ENCODE assay signal across 18 cellular contexts in genomic region chr2:142786922-142787702, GRCh38.
"Had no signal": no experiment of that assay in that cellular context is flagged by ENCODE, and none has a peak within 500 bp of the region (broad histone marks: within the 10 kb centered on the region; RNA-seq: fewer than 3 reads in every experiment).

No MANE protein-coding gene starts in this region.

- DNase-seq: activated CD4-positive, alpha-beta T cell treated with anti-CD3 and anti-CD28 coated beads, Interleukin-2, amount 50 U/mL, for 4 hours; activated CD4-positive, CD25-positive, alpha-beta regulatory T cell treated with anti-CD3 and anti-CD28 coated beads, Interleukin-2, amount 50 U/mL, for 72 hours; activated naive CD4-positive, alpha-beta T cell treated with Interleukin-2 at 50 U/mL for 16 hours; activated T-cell treated with anti-CD3 and anti-CD28 coated beads for 4 hours; anterior cingulate cortex; brain microvascular endothelial cell; effector CD8-positive, alpha-beta T cell; foreskin fibroblast; head of caudate nucleus; nephron progenitor cell; right cardiac atrium; small intestine; stimulated activated CD4-positive, alpha-beta T cell treated with anti-CD3 and anti-CD28 coated beads, Interleukin-4, amount 100 ng/mL, for 24 hours; stimulated activated naive CD4-positive, alpha-beta T cell; substantia nigra had no signal

- H3K4me3 ChIP-seq: prostate gland, tibial nerve, vagina had no signal

- H3K9me3 ChIP-seq: prostate gland, tibial nerve, vagina had no signal

- H3K4me1 ChIP-seq: prostate gland, tibial nerve, vagina had no signal

- ATAC-seq: right cardiac atrium had no signal

- H3K27ac ChIP-seq: brain microvascular endothelial cell, prostate gland, tibial nerve, vagina had no signal

- H3K36me3 ChIP-seq: brain microvascular endothelial cell, prostate gland, tibial nerve, vagina had no signal

- H3K27me3 ChIP-seq: brain microvascular endothelial cell, tibial nerve, vagina had no signal
